12 cellular contexts compared by ENCODE assay signal in genomic region chr3:71101014-71101413, GRCh38.
DNase-seq lines count a peak whose midpoint lies in the region; ATAC-seq and FAIRE-seq lines count a peak whose summit lies in the region.
"Had no signal": no experiment of that assay in that cellular context is flagged by ENCODE, and none has a peak within 500 bp of the region (broad histone marks: within the 10 kb centered on the region; RNA-seq: fewer than 3 reads in every experiment).

No MANE protein-coding gene starts in this region.

- DNase-seq in AG08395 (ENCODE audit: low spot score) = peak; percentile 69
- peak; percentile 30 for DNase-seq in HTR-8/SVneo (ENCODE audit: insufficient read length, low spot score)
- no peak for DNase-seq in central memory CD8-positive, alpha-beta T cell (ENCODE audit: low spot score in 2 of 2)
- DNase-seq in naive B cell = no peak
- no peak for DNase-seq in stimulated activated naive CD4-positive, alpha-beta T cell treated with Interleukin-2 at 50 U/mL for 16 hours (lab: John Stamatoyannopoulos, UW)
- no peak for DNase-seq in NCI-H2107 (lab: John Stamatoyannopoulos, UW)
- no peak for DNase-seq in amygdala (lab: John Stamatoyannopoulos, UW)
- DNase-seq: DMS79, NCI-H748 treated with DMSO at 0.1 percent for 48 hours had no signal

- peak overlapping the region; percentile 20 for H3K27ac Mint-ChIP-seq in central memory CD8-positive, alpha-beta T cell (ENCODE audit: low read depth)
- peak overlapping the region; percentile 78 to 94 (median 88) for H3K27ac Mint-ChIP-seq in naive B cell

- no peak for FAIRE-seq in HTR-8/SVneo (lab: Jason Lieb, UNC)
- FAIRE-seq: endometrium had no signal

- no peak overlapping the region for H3K4me3 Mint-ChIP-seq in central memory CD8-positive, alpha-beta T cell
- H3K4me3 Mint-ChIP-seq in naive B cell = peak overlapping the region in 2 of 8 donors; percentile 13 to 34
- H3K4me3 Mint-ChIP-seq: neural crest cell had no signal

- no peak for ATAC-seq in central memory CD8-positive, alpha-beta T cell (replicated peaks; ENCODE audit: extremely low read depth, poor library complexity, severe bottlenecking)
- ATAC-seq in naive B cell (ENCODE audit: low read depth in 2 of 2) = no peak
- no peak for ATAC-seq in GM18858 (IDR thresholded peaks at IDR 0.05; ENCODE audit: unreplicated experiment)

- peaks cover 26% of the 10 kb centered on the region for H3K36me3 Mint-ChIP-seq in central memory CD8-positive, alpha-beta T cell (ENCODE audit: insufficient read depth)
- peaks cover 14 to 25% of the 10 kb centered on the region in 2 donors for H3K36me3 Mint-ChIP-seq in naive B cell

- peaks cover 67% of the 10 kb centered on the region for H3K4me1 Mint-ChIP-seq in central memory CD8-positive, alpha-beta T cell
- H3K4me1 Mint-ChIP-seq in naive B cell = peaks cover 57 to 64% (median 60%) of the 10 kb centered on the region in 3 donors

- H3K27me3 Mint-ChIP-seq in central memory CD8-positive, alpha-beta T cell = no peaks in the 10 kb centered on the region
- no peaks in the 10 kb centered on the region for H3K27me3 Mint-ChIP-seq in naive B cell

- H3K9me3 Mint-ChIP-seq in central memory CD8-positive, alpha-beta T cell = no peaks in the 10 kb centered on the region
- no peaks in the 10 kb centered on the region for H3K9me3 Mint-ChIP-seq in naive B cell
- H3K9me3 Mint-ChIP-seq: neural crest cell had no signal

Comparison
In these comparisons a context has a peak if more than half of its experiments do, and no peak if none do; other contexts are left out.
1. DNase-seq: peak in AG08395 (single experiment) and HTR-8/SVneo (single experiment); none in central memory CD8-positive, alpha-beta T cell (0 of 2), naive B cell (single experiment), stimulated activated naive CD4-positive, alpha-beta T cell treated with Interleukin-2 at 50 U/mL for 16 hours (single experiment), NCI-H2107 (single experiment) and amygdala (0 of 56).